18 cellular contexts compared by ENCODE assay signal in genomic region chr2:12686708-12687107, GRCh38. TPM values are rescaled to one million over a fixed set of nuclear protein-coding genes. Genes with fewer than 3 reads are reported as not detected.
DNase-seq lines count a peak whose midpoint lies in the region; ATAC-seq, FAIRE-seq and TF ChIP-seq lines count a peak whose summit lies in the region.
"Had no signal": no experiment of that assay in that cellular context is flagged by ENCODE, and none has a peak within 500 bp of the region (broad histone marks: within the 10 kb centered on the region; RNA-seq: fewer than 3 reads in every experiment).

No MANE protein-coding gene starts in this region.

- DNase-seq in EH (ENCODE audit: low read depth) (peak; percentile 12), M059J (ENCODE audit: low read depth) (peak; percentile 75), bronchial epithelial cell (ENCODE audit: low read depth) (peak; percentile 53), lung (ENCODE audit: low spot score) (peak; percentile 16), AG20443 (ENCODE audit: low spot score) (no peak), ureter (ENCODE audit: low spot score) (no peak), PC-9 (no peak)
- DNase-seq: ACHN, COR-L47, DMS 273 treated with DMSO at 0.1 percent for 48 hours, GF-D8, H7, HFFc6, KG1, NCI-H1417 treated with DMSO at 0.1 percent for 48 hours, NCI-H187 treated with DMSO at 0.1 percent for 48 hours, NCI-H2227 treated with DMSO at 0.1 percent for 48 hours had no signal

- ATAC-seq in lung (ENCODE audit: insufficient read depth, low FRiP score), result no peak
- ATAC-seq: HepG2 had no signal

- no peaks in the 10 kb centered on the region for H3K9me3 ChIP-seq in lung (ENCODE audit: control insufficient read depth in 2 of 2, insufficient read depth in 1 of 2, low read length in 1 of 2)
- H3K9me3 ChIP-seq in PC-9 (ENCODE audit: insufficient read depth, low read depth), result peaks cover 16% of the 10 kb centered on the region

- H3K4me3 ChIP-seq in bronchial epithelial cell (ENCODE audit: low read depth, low read length) (no peak overlapping the region), lung (no peak overlapping the region), PC-9 (no peak overlapping the region)

- POLR2A ChIA-PET in PC-9 (lab: Charles Lee; ENCODE audit: unreplicated experiment), result no interaction called here

- H3K27ac ChIP-seq in lung (ENCODE audit: low read depth in 1 of 2, low read length in 1 of 2) (no peak overlapping the region), PC-9 (no peak overlapping the region)

- no peaks in the 10 kb centered on the region for H4K20me1 ChIP-seq in PC-9 (ENCODE audit: insufficient read depth)

- WGBS in lung, 2 donors, result 86 to 88% methylated on average over 4 of the region's 4 CpGs

- H3K4me2 ChIP-seq in PC-9, result no peak overlapping the region

- H3K36me3 ChIP-seq in bronchial epithelial cell (ENCODE audit: control insufficient read depth, insufficient read depth, low read length), result no peaks in the 10 kb centered on the region
- no peaks in the 10 kb centered on the region for H3K36me3 ChIP-seq in lung (ENCODE audit: control insufficient read depth in 2 of 2, insufficient read depth in 2 of 2, low read length in 2 of 2)
- no peaks in the 10 kb centered on the region for H3K36me3 ChIP-seq in PC-9 (ENCODE audit: low read depth)

- peaks cover 9% of the 10 kb centered on the region; the same call in 1 of the 2 replicates for H3F3A ChIP-seq in PC-9 (ENCODE audit: insufficient read depth, low read depth)

- no peak overlapping the region for H2AFZ ChIP-seq in PC-9

- H3K9me2 ChIP-seq in PC-9 (ENCODE audit: insufficient read depth), result no peaks in the 10 kb centered on the region

- no peak for FAIRE-seq in bronchial epithelial cell (lab: Jason Lieb, UNC)
- FAIRE-seq: HepG2 had no signal

- CTCF ChIA-PET in PC-9 (lab: Charles Lee), result no interaction called here

- no peaks in the 10 kb centered on the region for H3K79me2 ChIP-seq in PC-9 (ENCODE audit: low read depth)

- H3K27me3 ChIP-seq in bronchial epithelial cell (ENCODE audit: control insufficient read depth, insufficient read depth, low read length), result no peaks in the 10 kb centered on the region
- H3K27me3 ChIP-seq in lung (ENCODE audit: control insufficient read depth, insufficient read depth), result no peaks in the 10 kb centered on the region
- H3K27me3 ChIP-seq in PC-9 (ENCODE audit: insufficient read depth, low read depth), result no peaks in the 10 kb centered on the region

- no peak for TF ChIP-seq CTCF in bronchial epithelial cell (IDR thresholded peaks at IDR 0.05; ENCODE audit: insufficient read depth, low read length, severe bottlenecking)
- no peak for TF ChIP-seq CTCF in lung (IDR thresholded peaks at IDR 0.05; ENCODE audit: control extremely low read depth, extremely low read depth)
- TF ChIP-seq CTCF in PC-9 (conservative IDR thresholded peaks at IDR 0.05), result no peak

- intact Hi-C loops in PC-9 (cut with micrococcal nuclease; ENCODE audit: unreplicated experiment), result no loop called here

- BruUV-seq in PC-9 (replicated peaks; lab: Mats Ljungman, UMichigan), result no TSS peak

- H3K4me1 ChIP-seq in lung (ENCODE audit: control insufficient read depth in 2 of 2, insufficient read depth in 2 of 2, low read length in 2 of 2) (peaks cover 0 to 2% of the 10 kb centered on the region in 2 donors), PC-9 (replicated peaks; ENCODE audit: insufficient read depth) (peaks cover 14% of the 10 kb centered on the region)

RNA-seq across cellular contexts. Expression of gene TRIB2, which starts 30.0 kb away (rescaled TPM):
- 22.3 and 25.2 TPM in 2 replicates for total RNA-seq in M059J (2014; rRNA removed; shearing (Covaris generic))
- total RNA-seq in bronchial epithelial cell (6.5 and 7.6 TPM in 2 replicates), lung (10 to 100 TPM; 47.4 to 83.6 TPM), ureter (45.4 TPM), PC-9 (2021) (18.9 and 20.2 TPM in 2 replicates)
- polyA plus RNA-seq in lung, result 10 to 100 TPM; 21.3 to 29.6 TPM

Comparison
In these comparisons a context has a peak if more than half of its experiments do, and no peak if none do; other contexts are left out.
1. DNase-seq: peak in EH (single experiment), M059J (single experiment), bronchial epithelial cell (single experiment) and lung (single experiment); none in AG20443 (single experiment), ureter (single experiment) and PC-9 (0 of 2).